Comparison of ENCODE assay signal across 8 cellular contexts in the genomic region with DNA sequence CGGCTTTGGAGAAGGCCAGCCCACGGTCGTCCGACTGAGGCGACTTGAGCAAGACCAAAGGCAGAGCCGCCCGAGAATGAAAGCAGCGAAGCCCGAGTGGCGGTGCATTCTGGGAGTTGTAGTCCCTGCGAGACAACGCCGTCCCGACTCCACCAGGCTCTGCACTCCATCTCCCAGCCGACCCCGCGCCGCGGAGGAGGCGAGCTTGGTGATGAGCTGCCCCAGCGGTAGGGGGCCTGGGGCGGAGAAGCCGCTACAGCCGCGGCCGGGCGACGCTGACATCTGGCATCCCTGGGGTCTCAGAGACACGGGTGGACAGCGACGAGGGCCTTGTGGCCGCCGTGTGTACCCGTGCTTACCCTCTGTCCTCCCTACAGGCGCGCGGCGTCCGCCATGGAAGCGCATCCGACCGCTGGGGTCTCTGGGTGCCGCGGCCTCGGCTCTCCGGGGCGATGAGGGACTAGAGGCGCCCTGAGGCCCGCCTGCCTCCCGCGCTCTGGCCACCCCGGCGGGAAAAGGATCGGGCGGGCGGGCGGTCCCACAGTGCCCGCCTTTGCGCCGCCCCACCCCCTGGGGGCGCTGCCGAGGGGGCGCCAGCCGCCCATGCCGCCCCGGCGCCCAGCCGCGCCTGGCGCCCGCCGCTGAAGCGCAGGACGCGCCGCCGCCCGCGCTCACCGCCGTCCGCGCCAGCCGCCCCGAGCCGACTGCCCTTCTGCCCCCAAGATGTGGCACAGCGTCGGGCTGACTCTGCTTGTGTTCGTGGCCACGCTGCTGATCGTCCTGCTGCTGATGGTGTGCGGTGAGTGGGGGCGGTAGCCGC. TPM values are rescaled to one million over a fixed set of nuclear protein-coding genes. Genes with fewer than 3 reads are reported as not detected.
DNase-seq lines count a peak whose midpoint lies in the region; ATAC-seq, FAIRE-seq and TF ChIP-seq lines count a peak whose summit lies in the region.

A gene (plus strand): TSS at position 244 of the 820 bp plus-strand sequence. CDS start 480 bp downstream, at position 724.

- peaks cover 2% of the 10 kb centered on the region for H3K27me3 Mint-ChIP-seq in activated T-helper 2 cell treated with anti-CD3 and anti-CD28 coated beads, Interferon-gamma antibody, Interleukin-2, Interleukin-4, amounts not matched to agents 10 μg/mL and 5 μg/mL and 100 μg/mL, durations not matched to agents 14 hours and 24 hours and 36 hours (ENCODE audit: low read depth)
- H3K27me3 Mint-ChIP-seq in natural killer cell (ENCODE audit: low read depth in 2 of 2), result peaks cover 0 to 4% of the 10 kb centered on the region in 2 donors

- peak within 1 kb of the TSS; percentile 87 for H3K9ac ChIP-seq in ES-I3 (ENCODE audit: low read depth, low read length)

- H3K27ac ChIP-seq in RWPE2 (ENCODE audit: poor library complexity, severe bottlenecking), result peak within 1 kb of the TSS; percentile 74

- peaks cover 22% of the 10 kb centered on the region for H3K4me1 Mint-ChIP-seq in activated T-helper 2 cell treated with anti-CD3 and anti-CD28 coated beads, Interferon-gamma antibody, Interleukin-2, Interleukin-4, amounts not matched to agents 10 μg/mL and 5 μg/mL and 100 μg/mL, durations not matched to agents 14 hours and 24 hours and 36 hours (ENCODE audit: low read depth)
- peaks cover 22 to 29% of the 10 kb centered on the region in 2 donors for H3K4me1 Mint-ChIP-seq in natural killer cell

- FAIRE-seq in H54 (lab: Jason Lieb, UNC), result peak; percentile 57

- DNase-seq in H54 (ENCODE audit: insufficient read length, low spot score), result peak; percentile 98
- DNase-seq in LoVo (ENCODE audit: low spot score), result peak; percentile 96
- peak; percentile 96 for DNase-seq in RWPE2 (ENCODE audit: low spot score)
- DNase-seq in activated T-helper 2 cell treated with anti-CD3 and anti-CD28 coated beads, Interferon-gamma antibody, Interleukin-2, Interleukin-4, amounts not matched to agents 10 μg/mL and 5 μg/mL and 100 μg/mL, durations not matched to agents 14 hours and 24 hours and 36 hours (ENCODE audit: low spot score), result peak; percentile 92
- peak; percentile 97 for DNase-seq in fibroblast of mammary gland (ENCODE audit: low read depth)
- peak; percentile 92 for DNase-seq in natural killer cell
- peak; percentile 96 for DNase-seq in stimulated activated naive CD4-positive, alpha-beta T cell treated with Interleukin-2 at 50 U/mL for 16 hours (lab: John Stamatoyannopoulos, UW)

- H3K36me3 Mint-ChIP-seq in activated T-helper 2 cell treated with anti-CD3 and anti-CD28 coated beads, Interferon-gamma antibody, Interleukin-2, Interleukin-4, amounts not matched to agents 10 μg/mL and 5 μg/mL and 100 μg/mL, durations not matched to agents 14 hours and 24 hours and 36 hours (ENCODE audit: low read depth), result peaks cover 8% of the 10 kb centered on the region
- H3K36me3 Mint-ChIP-seq in natural killer cell, result no peaks in the 10 kb centered on the region

- H3K9me3 ChIP-seq in ES-I3 (ENCODE audit: control insufficient read depth, insufficient read depth, low read length), result no peaks in the 10 kb centered on the region
- H3K9me3 ChIP-seq in RWPE2 (ENCODE audit: severe bottlenecking), result no peaks in the 10 kb centered on the region

- H3K4me3 Mint-ChIP-seq in activated T-helper 2 cell treated with anti-CD3 and anti-CD28 coated beads, Interferon-gamma antibody, Interleukin-2, Interleukin-4, amounts not matched to agents 10 μg/mL and 5 μg/mL and 100 μg/mL, durations not matched to agents 14 hours and 24 hours and 36 hours (ENCODE audit: low read depth), result peak within 1 kb of the TSS; percentile 96
- H3K4me3 Mint-ChIP-seq in natural killer cell, result peak within 1 kb of the TSS; percentile 99

- no peaks in the 10 kb centered on the region for H3K9me3 Mint-ChIP-seq in activated T-helper 2 cell treated with anti-CD3 and anti-CD28 coated beads, Interferon-gamma antibody, Interleukin-2, Interleukin-4, amounts not matched to agents 10 μg/mL and 5 μg/mL and 100 μg/mL, durations not matched to agents 14 hours and 24 hours and 36 hours
- H3K9me3 Mint-ChIP-seq in natural killer cell, result no peaks in the 10 kb centered on the region

- H3K4me3 ChIP-seq in RWPE2 (ENCODE audit: severe bottlenecking) (peak within 1 kb of the TSS; percentile 99), fibroblast of mammary gland (ENCODE audit: control insufficient read depth, low read depth, low read length) (peak within 1 kb of the TSS; percentile 91)

- H3K36me3 ChIP-seq in ES-I3 (ENCODE audit: insufficient read depth, low read length), result no peaks in the 10 kb centered on the region
- peaks cover 5% of the 10 kb centered on the region for H3K36me3 ChIP-seq in RWPE2 (ENCODE audit: low read depth)

- H3K4me1 ChIP-seq in ES-I3 (ENCODE audit: insufficient read depth, low read length), result peaks cover 8% of the 10 kb centered on the region
- peaks cover 9% of the 10 kb centered on the region for H3K4me1 ChIP-seq in RWPE2 (ENCODE audit: insufficient read depth, poor library complexity, severe bottlenecking)

- TF ChIP-seq POLR2A in H54 (IDR thresholded peaks at IDR 0.05; ENCODE audit: low read depth, low read length), result peak; percentile 61

- H3K27ac Mint-ChIP-seq in activated T-helper 2 cell treated with anti-CD3 and anti-CD28 coated beads, Interferon-gamma antibody, Interleukin-2, Interleukin-4, amounts not matched to agents 10 μg/mL and 5 μg/mL and 100 μg/mL, durations not matched to agents 14 hours and 24 hours and 36 hours, result peak within 1 kb of the TSS; percentile 98
- H3K27ac Mint-ChIP-seq in natural killer cell, result peak within 1 kb of the TSS; percentile 94 to 96

- intact Hi-C loops in activated T-helper 2 cell treated with anti-CD3 and anti-CD28 coated beads, Interferon-gamma antibody, Interleukin-2, Interleukin-4, amounts not matched to agents 10 μg/mL and 5 μg/mL and 100 μg/mL, durations not matched to agents 14 hours and 24 hours and 36 hours (cut with micrococcal nuclease), result loop anchor here (1.0 to 5.0 kb wide), 7 partner anchors 138 to 444 kb away; a partner anchor contains a TSS
- intact Hi-C loops in natural killer cell (cut with micrococcal nuclease), result loop anchor here (1.0 to 5.0 kb wide), 4 partner anchors 138 to 444 kb away; a partner anchor contains a TSS

- ATAC-seq in RWPE2 (ENCODE audit: low read depth), result peak; percentile 96
- peak; percentile 91 to 97 (median 91) for ATAC-seq in natural killer cell

- TF ChIP-seq CTCF in RWPE2 (IDR thresholded peaks at IDR 0.05; ENCODE audit: poor library complexity, severe bottlenecking) (peak; percentile 87), fibroblast of mammary gland (conservative IDR thresholded peaks at IDR 0.05; ENCODE audit: control insufficient read depth, insufficient read depth, low read depth, low read length) (no peak), natural killer cell (IDR thresholded peaks at IDR 0.05) (peak; percentile 75)

- H3K27me3 ChIP-seq in RWPE2 (ENCODE audit: insufficient read depth, poor library complexity, severe bottlenecking), result no peaks in the 10 kb centered on the region

RNA-seq across cellular contexts. Expression of the gene that starts here (rescaled TPM):
- 12.2 and 12.3 TPM in 2 replicates for total RNA-seq in activated T-helper 2 cell treated with anti-CD3 and anti-CD28 coated beads, Interferon-gamma antibody, Interleukin-2, Interleukin-4, amounts not matched to agents 10 μg/mL and 5 μg/mL and 100 μg/mL, durations not matched to agents 14 hours and 24 hours and 36 hours
- total RNA-seq in natural killer cell, result 10 to 100 TPM in 1 of 3 donors, 1 to 10 TPM in 2; 5.3 to 10.3 (median 9.8) TPM

Comparison
In these comparisons a context has a peak if more than half of its experiments do, and no peak if none do; other contexts are left out.
1. Peak in every context shown above with its lines: DNase-seq, ATAC-seq, H3K4me3 ChIP-seq and H3K27ac ChIP-seq.